ENCODE assay signal across 9 cellular contexts in genomic region chr11:90134420-90135003, GRCh38. TPM values are rescaled to one million over a fixed set of nuclear protein-coding genes. Genes with fewer than 3 reads are reported as not detected.
DNase-seq lines count a peak whose midpoint lies in the region; ATAC-seq and TF ChIP-seq lines count a peak whose summit lies in the region.
"Had no signal": no experiment of that assay in that cellular context is flagged by ENCODE, and none has a peak within 500 bp of the region (broad histone marks: within the 10 kb centered on the region; RNA-seq: fewer than 3 reads in every experiment).

NAALAD2 (plus strand) TSS chr11:90134663; CDS start chr11:90134759, 96 bp downstream.

- no peak for TF ChIP-seq CTCF in Calu3 (IDR thresholded peaks at IDR 0.05; ENCODE audit: unreplicated experiment)
- TF ChIP-seq CTCF in LNCaP clone FGC (IDR thresholded peaks at IDR 0.05; ENCODE audit: control insufficient read depth, extremely low read depth, insufficient read depth) = no peak
- no peak for TF ChIP-seq CTCF in mammary epithelial cell (conservative IDR thresholded peaks at IDR 0.05 in 1 of 2, IDR thresholded peaks at IDR 0.05 in 1 of 2; ENCODE audit: extremely low read depth in 1 of 2, insufficient read depth in 1 of 2, low read depth in 1 of 2, low read length in 2 of 2)

- no peaks in the 10 kb centered on the region for H4K20me1 ChIP-seq in mammary epithelial cell (ENCODE audit: insufficient read depth, low read length)
- no peaks in the 10 kb centered on the region for H4K20me1 ChIP-seq in Karpas-422 (ENCODE audit: insufficient read depth, low read depth, low read length)

- no peaks in the 10 kb centered on the region for H3K9me2 ChIP-seq in Karpas-422 (replicated peaks; ENCODE audit: insufficient read depth, low read length)

- peaks cover 4% of the 10 kb centered on the region for H3K4me1 ChIP-seq in mammary epithelial cell (ENCODE audit: insufficient read depth, low read length)
- peaks cover 0 to 8% (median 0%) of the 10 kb centered on the region in 3 donors for H3K4me1 ChIP-seq in skeletal muscle tissue (ENCODE audit: control insufficient read depth in 3 of 3, insufficient read depth in 3 of 3, low read length in 3 of 3)
- no peaks in the 10 kb centered on the region for H3K4me1 ChIP-seq in Karpas-422 (ENCODE audit: low read length)

- H3K27me3 Mint-ChIP-seq in Calu3 (ENCODE audit: unreplicated experiment) (no peaks in the 10 kb centered on the region), immature natural killer cell (ENCODE audit: low read depth in 3 of 3) (peaks cover 2 to 5% (median 4%) of the 10 kb centered on the region in 3 donors)

- peak within 1 kb of the TSS; percentile 51 for H3K4me3 ChIP-seq in LNCaP clone FGC (ENCODE audit: low read depth, low read length)
- H3K4me3 ChIP-seq in mammary epithelial cell (replicated peaks in 1 of 3; ENCODE audit: insufficient read depth in 1 of 3, low read depth in 2 of 3, low read length in 3 of 3) = peak within 1 kb of the TSS; percentile 29 to 35 (median 32)
- H3K4me3 ChIP-seq in skeletal muscle tissue (ENCODE audit: low read length in 3 of 3) = peak within 1 kb of the TSS; percentile 69 to 78 (median 71)
- H3K4me3 ChIP-seq in Karpas-422 (ENCODE audit: low read length) = no peak within 1 kb of the TSS

- H3K27ac ChIP-seq in mammary epithelial cell (ENCODE audit: insufficient read depth, low read depth, low read length) = no peak within 1 kb of the TSS
- H3K27ac ChIP-seq in skeletal muscle tissue (ENCODE audit: low read depth, low read length) = no peak within 1 kb of the TSS
- H3K27ac ChIP-seq in Karpas-422 (ENCODE audit: low read length) = no peak within 1 kb of the TSS

- H3K36me3 Mint-ChIP-seq in Calu3 (ENCODE audit: insufficient read depth, unreplicated experiment) (peaks cover 10% of the 10 kb centered on the region), immature natural killer cell (peaks cover 0 to 4% (median 0%) of the 10 kb centered on the region in 3 donors)

- H3K9me3 Mint-ChIP-seq in Calu3 (ENCODE audit: low read depth, unreplicated experiment) (no peaks in the 10 kb centered on the region), immature natural killer cell (peaks cover 2 to 25% (median 8%) of the 10 kb centered on the region in 6 donors)

- CTCF ChIA-PET in Calu3 (lab: Charles Lee) = interaction anchor here (0.9 kb wide), 1 partner anchor 19 kb away, joined by 3 read pairs; no protein-coding TSS in a partner anchor
- CTCF ChIA-PET in mammary epithelial cell (lab: Charles Lee; ENCODE audit: low non-redundant PET) = no interaction called here

- BruUV-seq in Calu3 (replicated peaks; lab: Mats Ljungman, UMichigan) (no TSS peak), mammary epithelial cell (replicated peaks; lab: Mats Ljungman, UMichigan) (no TSS peak)

- peak; percentile 18 for DNase-seq in Calu3
- DNase-seq in LNCaP clone FGC (ENCODE audit: low read depth) = no peak
- no peak for DNase-seq in mammary epithelial cell
- DNase-seq in immature natural killer cell = no peak
- DNase-seq in KG1 (lab: John Stamatoyannopoulos, UW) = no peak
- DNase-seq in Karpas-422 = no peak

- ATAC-seq in GM21381 (IDR thresholded peaks at IDR 0.05; ENCODE audit: unreplicated experiment) = peak; percentile 84

- in situ Hi-C loops in mammary epithelial cell (cut with MboI; ENCODE audit: low sequenced_read_pairs in 2 of 2) = no loop called here

- H3K27ac Mint-ChIP-seq in Calu3 (ENCODE audit: unreplicated experiment) (no peak within 1 kb of the TSS), immature natural killer cell (no peak within 1 kb of the TSS)

- H3K79me2 ChIP-seq in mammary epithelial cell (ENCODE audit: insufficient read depth, low read length) (no peaks in the 10 kb centered on the region), Karpas-422 (ENCODE audit: low read length) (no peaks in the 10 kb centered on the region)

- H3K36me3 ChIP-seq in mammary epithelial cell (ENCODE audit: insufficient read depth, low read length) (no peaks in the 10 kb centered on the region), skeletal muscle tissue (ENCODE audit: control insufficient read depth in 3 of 3, insufficient read depth in 3 of 3, low read length in 3 of 3) (no peaks in the 10 kb centered on the region), Karpas-422 (ENCODE audit: insufficient read depth, low read length) (no peaks in the 10 kb centered on the region)

- peak within 1 kb of the TSS; percentile 68 for H3K4me3 Mint-ChIP-seq in Calu3 (ENCODE audit: low read depth, unreplicated experiment)
- peak within 1 kb of the TSS; percentile 36 to 68 (median 55) for H3K4me3 Mint-ChIP-seq in immature natural killer cell

- peak within 1 kb of the TSS; percentile 87 for H3K4me2 ChIP-seq in mammary epithelial cell (ENCODE audit: insufficient read depth, low read depth, low read length)
- no peak within 1 kb of the TSS for H3K4me2 ChIP-seq in Karpas-422 (ENCODE audit: low read depth, low read length, poor library complexity, severe bottlenecking)

- H2AFZ ChIP-seq in mammary epithelial cell (ENCODE audit: low read depth, low read length) (peak within 1 kb of the TSS; percentile 77), Karpas-422 (ENCODE audit: low read length) (no peak within 1 kb of the TSS)

- no peak within 1 kb of the TSS for H3K9ac ChIP-seq in mammary epithelial cell (ENCODE audit: insufficient read depth, low read length)
- peak within 1 kb of the TSS in 2 of 3 donors; percentile 58 to 73 for H3K9ac ChIP-seq in skeletal muscle tissue (ENCODE audit: low read depth in 1 of 3, low read length in 3 of 3)
- H3K9ac ChIP-seq in Karpas-422 (ENCODE audit: low read length) = no peak within 1 kb of the TSS

- WGBS in mammary epithelial cell (ENCODE audit: low coverage, missing lambda C conversion rate) = 0% methylated on average over 10 of the region's 26 CpGs

- dilution Hi-C loops in mammary epithelial cell (cut with HindIII; ENCODE audit: low sequenced_read_pairs) = no loop called here

- H3K27me3 ChIP-seq in mammary epithelial cell (ENCODE audit: insufficient read depth, low read length) = peaks cover 16% of the 10 kb centered on the region
- peaks cover 0 to 8% (median 7%) of the 10 kb centered on the region in 3 donors for H3K27me3 ChIP-seq in skeletal muscle tissue (ENCODE audit: control insufficient read depth in 3 of 3, insufficient read depth in 3 of 3, low read length in 3 of 3)
- 0 out of 2 replicates have a peak, but pooled peaks cover 2% of the 10 kb centered on the region for H3K27me3 ChIP-seq in Karpas-422 (ENCODE audit: low read length)

- H3K9me3 ChIP-seq in mammary epithelial cell (replicated peaks; ENCODE audit: insufficient read depth, low read length) (no peaks in the 10 kb centered on the region), skeletal muscle tissue (ENCODE audit: control insufficient read depth in 3 of 3, low read length in 3 of 3) (no peaks in the 10 kb centered on the region), Karpas-422 (ENCODE audit: low read length) (no peaks in the 10 kb centered on the region)

- intact Hi-C loops in Calu3 (cut with micrococcal nuclease; ENCODE audit: unreplicated experiment) (no loop called here), mammary epithelial cell (cut with micrococcal nuclease) (no loop called here)

- H3K4me1 Mint-ChIP-seq in Calu3 (ENCODE audit: low read depth, unreplicated experiment) = peaks cover 9% of the 10 kb centered on the region
- peaks cover 5 to 28% of the 10 kb centered on the region in 2 donors for H3K4me1 Mint-ChIP-seq in immature natural killer cell

RNA-seq across cellular contexts. Expression of gene NAALAD2, which starts in this region (rescaled TPM):
- 0.22 and 0.38 TPM in 2 replicates for total RNA-seq in Calu3 (2022)
- not detected for total RNA-seq in mammary epithelial cell
- not detected for polyA plus RNA-seq in mammary epithelial cell
- polyA minus RNA-seq in mammary epithelial cell = not detected
- under 1 TPM in 1 of 3 donors, not detected in 2; 0.10 TPM for polyA plus RNA-seq in immature natural killer cell
- total RNA-seq in skeletal muscle tissue = 4.2 TPM
- total RNA-seq in Karpas-422 (2014; rRNA removed; shearing (Covaris generic); ENCODE audit: low replicate concordance) = not detected in 2 replicates
- total RNA-seq: NCI-H460 had no signal

Comparison
In these comparisons a context has a peak if more than half of its experiments do, and no peak if none do; other contexts are left out.
1. Peak in DNase-seq in Calu3; RNA of the gene not detected or under 1 TPM.
2. H3K9ac ChIP-seq: peak in skeletal muscle tissue (2 of 3); none in mammary epithelial cell (single experiment) and Karpas-422 (single experiment).